25 cellular contexts compared by ENCODE assay signal in genomic region chr10:20760450-20760849, GRCh38.
"Had no signal": no experiment of that assay in that cellular context is flagged by ENCODE, and none has a peak within 500 bp of the region (broad histone marks: within the 10 kb centered on the region; RNA-seq: fewer than 3 reads in every experiment).

No MANE protein-coding gene starts in this region.

- H3K4me1 Mint-ChIP-seq: activated B cell treated with CpG ODN at 0.5 μM for 24 hours; activated CD4-positive, alpha-beta T cell treated with anti-CD3 and anti-CD28 coated beads, Interleukin-2, amount 10 ng/mL, durations not matched to agents 24 days and 14 days; activated T-helper 17 cell treated with anti-CD3 and anti-CD28 coated beads, Interleukin-2, amount 50 U/mL, for 72 hours had no signal

- DNase-seq: activated B cell treated with CpG ODN at 0.5 μM for 24 hours; activated CD4-positive, alpha-beta T cell treated with anti-CD3 and anti-CD28 coated beads for 1 hour; activated CD4-positive, alpha-beta T cell treated with anti-CD3 and anti-CD28 coated beads, Interleukin-2, amount 10 ng/mL, durations not matched to agents 24 days and 14 days; activated CD4-positive, alpha-beta T cell treated with anti-CD3 and anti-CD28 coated beads, Interleukin-2, amount 50 U/mL, for 48 hours; activated CD8-positive, alpha-beta memory T cell treated with anti-CD3 and anti-CD28 coated beads for 24 hours; activated gamma-delta T cell; activated naive CD4-positive, alpha-beta T cell treated with anti-CD3 and anti-CD28 coated beads for 36 hours; activated T-cell treated with anti-CD3 and anti-CD28 coated beads for 4 hours; activated T-cell treated with anti-CD3 and anti-CD28 coated beads, Interleukin-2, amount 50 U/mL, for 48 hours; amygdala; Kasumi-1; NCI-H1105 treated with DMSO at 0.1 percent for 48 hours; NCI-H1436 treated with DMSO at 0.1 percent for 48 hours; NCI-H187; NCI-H2081; NCI-H446; NCI-H524; PC-3; SHP77 had no signal

- H3K27ac ChIP-seq: breast epithelium, SJSA1 had no signal

- H3K9me3 ChIP-seq: breast epithelium had no signal

- H3K4me1 ChIP-seq: breast epithelium, SJSA1 had no signal

- H3K36me3 ChIP-seq: breast epithelium, SJSA1 had no signal

- H3K27ac Mint-ChIP-seq: activated B cell treated with CpG ODN at 0.5 μM for 24 hours; activated CD4-positive, alpha-beta T cell treated with anti-CD3 and anti-CD28 coated beads, Interleukin-2, amount 10 ng/mL, durations not matched to agents 24 days and 14 days; activated naive CD4-positive, alpha-beta T cell treated with anti-CD3 and anti-CD28 coated beads for 36 hours; activated naive CD8-positive, alpha-beta T cell; activated T-helper 17 cell treated with anti-CD3 and anti-CD28 coated beads, Interleukin-2, amount 50 U/mL, for 72 hours; T-helper 1 cell treated with Interleukin-12 subunit alpha and Interleukin-12 subunit beta and Interleukin-4 antibody, amounts not matched to agents 30 μg/mL and 1 μg/mL, for 36 hours had no signal

- H3K4me3 Mint-ChIP-seq: activated B cell treated with CpG ODN at 0.5 μM for 24 hours; activated CD4-positive, alpha-beta T cell treated with anti-CD3 and anti-CD28 coated beads, Interleukin-2, amount 10 ng/mL, durations not matched to agents 24 days and 14 days; activated naive CD4-positive, alpha-beta T cell treated with anti-CD3 and anti-CD28 coated beads for 36 hours; activated naive CD8-positive, alpha-beta T cell; activated T-helper 17 cell treated with anti-CD3 and anti-CD28 coated beads, Interleukin-2, amount 50 U/mL, for 72 hours; T-helper 1 cell treated with Interleukin-12 subunit alpha and Interleukin-12 subunit beta and Interleukin-4 antibody, amounts not matched to agents 30 μg/mL and 1 μg/mL, for 36 hours had no signal

- H3K27me3 ChIP-seq: breast epithelium, SJSA1 had no signal

- H3K4me3 ChIP-seq: breast epithelium, K562, SJSA1 had no signal

- H3K27me3 Mint-ChIP-seq: activated B cell treated with CpG ODN at 0.5 μM for 24 hours; activated CD4-positive, alpha-beta T cell treated with anti-CD3 and anti-CD28 coated beads, Interleukin-2, amount 10 ng/mL, durations not matched to agents 24 days and 14 days; activated naive CD8-positive, alpha-beta T cell; activated T-helper 17 cell treated with anti-CD3 and anti-CD28 coated beads, Interleukin-2, amount 50 U/mL, for 72 hours had no signal
